16 cellular contexts compared by ENCODE assay signal in the genomic region with DNA sequence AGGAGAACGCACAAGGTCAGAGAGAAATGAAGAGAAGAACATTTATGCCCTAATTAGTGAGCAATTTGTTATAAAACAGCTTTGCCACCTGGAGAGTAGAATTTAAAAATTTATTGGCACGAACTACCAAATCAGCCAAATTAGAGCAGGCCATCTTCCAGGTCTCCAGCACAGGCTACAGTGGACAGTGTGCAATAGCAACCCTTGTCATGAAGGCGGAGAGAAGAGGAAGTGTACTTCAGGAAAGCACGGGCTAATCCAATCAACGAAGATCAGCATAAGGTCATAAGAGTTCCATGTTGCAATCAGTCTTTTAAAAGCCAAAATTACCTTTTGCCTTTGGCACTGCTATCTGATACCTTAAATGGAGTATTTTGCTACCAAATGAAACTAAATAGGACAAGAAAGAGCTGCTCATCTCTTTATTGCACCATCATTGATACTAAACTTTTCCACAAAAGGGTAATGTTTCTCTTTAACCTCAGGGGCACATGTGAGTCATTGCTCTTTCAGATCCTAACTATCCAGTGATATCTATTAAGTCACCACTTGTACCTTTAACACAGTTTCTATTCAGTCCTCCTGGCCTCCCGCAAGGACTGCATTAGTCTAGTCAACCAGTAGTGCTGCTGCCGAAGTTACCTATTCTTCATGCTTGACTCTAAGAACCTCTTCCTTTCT. TPM values are rescaled to one million over a fixed set of nuclear protein-coding genes. Genes with fewer than 3 reads are reported as not detected.
DNase-seq lines count a peak whose midpoint lies in the region; ATAC-seq and TF ChIP-seq lines count a peak whose summit lies in the region.
"Had no signal": no experiment of that assay in that cellular context is flagged by ENCODE, and none has a peak within 500 bp of the region (broad histone marks: within the 10 kb centered on the region; RNA-seq: fewer than 3 reads in every experiment).

No MANE protein-coding gene starts in this region.

- no peak for ATAC-seq in GM18511 (IDR thresholded peaks at IDR 0.05; ENCODE audit: unreplicated experiment)
- ATAC-seq: gastroesophageal sphincter had no signal

- peaks cover 0 to 5% of the 10 kb centered on the region in 2 experiments; a peak in 2 of 4 replicates for H3K4me1 ChIP-seq in SK-N-SH (ENCODE audit: control insufficient read depth in 1 of 2, insufficient read depth in 2 of 2, low read depth in 1 of 2, low read length in 1 of 2)
- H3K4me1 ChIP-seq: sigmoid colon had no signal

- H2AFZ ChIP-seq in SK-N-SH (ENCODE audit: low read depth), result no peak overlapping the region

- no peaks in the 10 kb centered on the region for H3K9me3 ChIP-seq in SK-N-SH
- H3K9me3 ChIP-seq: gastroesophageal sphincter, sigmoid colon had no signal

- no peaks in the 10 kb centered on the region for H3K36me3 ChIP-seq in SK-N-SH (replicated peaks in 1 of 2; ENCODE audit: control insufficient read depth in 1 of 2, insufficient read depth in 2 of 2, low read length in 1 of 2)
- H3K36me3 ChIP-seq: gastroesophageal sphincter, sigmoid colon, WERI-Rb-1 had no signal

- TF ChIP-seq CTCF in foreskin fibroblast (IDR thresholded peaks at IDR 0.05; ENCODE audit: low read depth, low read length) (no peak), SK-N-SH (IDR thresholded peaks at IDR 0.05) (no peak)

- H4K20me1 ChIP-seq in SK-N-SH (ENCODE audit: insufficient read depth), result no peaks in the 10 kb centered on the region

- POLR2A ChIA-PET in SK-N-SH (lab: Yijun Ruan, JAX), result no interaction called here

- H3F3A ChIP-seq in SK-N-SH (replicated peaks; ENCODE audit: insufficient read depth), result no peaks in the 10 kb centered on the region

- no peaks in the 10 kb centered on the region for H3K9me2 ChIP-seq in SK-N-SH

- 76% methylated on average over 7 of the region's 7 CpGs for WGBS in SK-N-SH (ENCODE audit: low lambda C conversion rate)

- CTCF ChIA-PET in SK-N-SH (lab: Yijun Ruan, JAX), result interaction anchor here (1.6 kb wide), 1 partner anchor 20 kb away, joined by 3 read pairs; no protein-coding TSS in a partner anchor

- H3K9ac ChIP-seq in SK-N-SH, result no peak overlapping the region

- H3K4me3 ChIP-seq in foreskin fibroblast (ENCODE audit: low read depth in 1 of 2, low read length in 2 of 2) (no peak overlapping the region), SK-N-SH (ENCODE audit: low read depth in 2 of 2, low read length in 1 of 2) (no peak overlapping the region; a peak in 1 of 4 replicates)
- H3K4me3 ChIP-seq: coronary artery, gastroesophageal sphincter, sigmoid colon had no signal

- no peak for TF ChIP-seq EP300 in SK-N-SH (IDR thresholded peaks at IDR 0.05; ENCODE audit: borderline replicate concordance in 1 of 2, low read depth in 1 of 2, low read length in 1 of 2)

- in situ Hi-C loops in Caki2 (cut with HindIII; ENCODE audit: low pct_unique_long_range_greater_than_20kb, low sequenced_read_pairs), result no loop called here

- H3K27me3 ChIP-seq in SK-N-SH (ENCODE audit: insufficient read depth), result no peaks in the 10 kb centered on the region
- H3K27me3 ChIP-seq: gastroesophageal sphincter, sigmoid colon had no signal

- no peaks in the 10 kb centered on the region for H3K79me2 ChIP-seq in SK-N-SH (ENCODE audit: insufficient read depth)

- DNase-seq in Caki2 (ENCODE audit: low read depth) (peak; percentile 8), M059J (ENCODE audit: low read depth) (peak; percentile 57), SKM-1 treated with dmso at 0.1 percent for 144 hours (lab: John Stamatoyannopoulos, UW; ENCODE audit: unreplicated experiment) (peak; percentile 53), foreskin fibroblast (peak; percentile 45 to 76), SK-N-SH (no peak), DMS79 (lab: John Stamatoyannopoulos, UW) (no peak)
- no peak for DNase-seq in effector CD4-positive, alpha-beta T cell
- DNase-seq: activated naive CD8-positive, alpha-beta T cell treated with anti-CD3 and anti-CD28 coated beads, Interleukin-2, amount 10 ng/mL, durations not matched to agents 7 days and 5 days; MM.1S; naive B cell; NCI-H510A; sigmoid colon; WERI-Rb-1 had no signal

- H3K4me2 ChIP-seq in SK-N-SH, result no peak overlapping the region

- TF ChIP-seq RAD21 in SK-N-SH (IDR thresholded peaks at IDR 0.05; ENCODE audit: low read length), result no peak

- no peak overlapping the region; a peak in 1 of 4 replicates for H3K27ac ChIP-seq in SK-N-SH (ENCODE audit: low read depth in 2 of 2, low read length in 1 of 2)
- H3K27ac ChIP-seq: coronary artery, gastroesophageal sphincter, sigmoid colon, WERI-Rb-1 had no signal

TF ChIP-seq in SK-N-SH, 30 proteins besides CTCF, POLR2A, EP300 and RAD21:
- TF ChIP-seq, protein P1, sequence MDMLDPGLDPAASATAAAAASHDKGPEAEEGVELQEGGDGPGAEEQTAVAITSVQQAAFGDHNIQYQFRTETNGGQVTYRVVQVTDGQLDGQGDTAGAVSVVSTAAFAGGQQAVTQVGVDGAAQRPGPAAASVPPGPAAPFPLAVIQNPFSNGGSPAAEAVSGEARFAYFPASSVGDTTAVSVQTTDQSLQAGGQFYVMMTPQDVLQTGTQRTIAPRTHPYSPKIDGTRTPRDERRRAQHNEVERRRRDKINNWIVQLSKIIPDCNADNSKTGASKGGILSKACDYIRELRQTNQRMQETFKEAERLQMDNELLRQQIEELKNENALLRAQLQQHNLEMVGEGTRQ (IDR thresholded peaks at IDR 0.05; ENCODE audit: borderline replicate concordance, low read depth, low read length), result no peak
- TF ChIP-seq RXRA (IDR thresholded peaks at IDR 0.05; ENCODE audit: borderline replicate concordance, low read depth) (no peak), TCF12 (IDR thresholded peaks at IDR 0.05) (no peak)

RNA-seq across cellular contexts. Expression of a gene that starts 19.9 kb away (rescaled TPM):
- total RNA-seq in Caki2 (2014; rRNA removed; shearing (Covaris generic); ENCODE audit: low replicate concordance), result 8.3 and 11.1 TPM in 2 replicates
- total RNA-seq in M059J (2014; rRNA removed; shearing (Covaris generic)), result 0.27 TPM in 2 replicates
- polyA plus RNA-seq in SK-N-SH (2012; rRNA removed), result 0.69 and 1.5 TPM in 2 replicates
- 1.4 and 1.6 TPM in 2 replicates for polyA plus RNA-seq in SK-N-SH (2012; cell fraction: cytosol; rRNA removed)
- 2.2 and 2.8 TPM in 2 replicates for polyA plus RNA-seq in SK-N-SH (2012; cell fraction: nucleus; rRNA removed)

Comparison
In these comparisons a context has a peak if more than half of its experiments do, and no peak if none do; other contexts are left out.
1. DNase-seq: peak in Caki2 (single experiment), M059J (single experiment), SKM-1 treated with dmso at 0.1 percent for 144 hours (single experiment) and foreskin fibroblast (2 of 2); none in effector CD4-positive, alpha-beta T cell (single experiment), SK-N-SH (single experiment) and DMS79 (single experiment).